Comparison of ENCODE assay signal across 15 cellular contexts in the genomic region with DNA sequence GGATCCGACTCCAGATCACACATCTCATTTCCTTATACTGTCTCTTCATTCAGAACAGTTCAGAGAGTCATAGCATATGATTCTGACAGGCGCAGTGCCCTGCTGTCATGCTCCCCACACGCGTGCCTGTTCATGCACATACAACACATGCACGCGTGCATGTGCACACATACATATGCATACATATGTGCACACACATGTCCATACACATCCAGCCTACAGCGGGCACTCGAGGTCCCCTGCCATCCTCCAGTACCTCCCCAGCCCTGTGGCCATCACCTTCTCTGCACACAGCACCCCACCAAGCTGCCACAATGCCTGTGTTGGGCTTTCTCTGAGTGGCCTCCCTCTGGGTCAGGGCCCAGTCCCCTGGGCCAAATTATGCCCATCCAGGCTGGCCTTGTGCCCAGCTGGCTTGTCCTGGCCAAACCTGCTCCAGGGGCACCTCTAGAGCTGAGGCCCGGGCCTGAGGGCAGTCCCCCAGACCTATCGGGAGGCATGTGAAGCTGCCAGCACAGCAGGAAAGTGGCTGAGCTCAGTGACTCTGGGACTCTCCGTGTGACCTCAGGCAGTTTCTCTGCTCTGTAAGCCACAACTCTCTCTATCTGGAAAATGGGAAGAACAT.
"Had no signal": no experiment of that assay in that cellular context is flagged by ENCODE, and none has a peak within 500 bp of the region (broad histone marks: within the 10 kb centered on the region; RNA-seq: fewer than 3 reads in every experiment).

No MANE protein-coding gene starts in this region.

- H3K27me3 Mint-ChIP-seq: activated CD4-positive, alpha-beta memory T cell treated with anti-CD3 and anti-CD28 coated beads, Interleukin-2, amount 10 ng/mL, durations not matched to agents 7 days and 5 days had no signal

- H3K27me3 ChIP-seq: foreskin keratinocyte, right atrium auricular region had no signal

- H3K27ac Mint-ChIP-seq: activated CD4-positive, alpha-beta memory T cell treated with anti-CD3 and anti-CD28 coated beads, Interleukin-2, amount 10 ng/mL, durations not matched to agents 7 days and 5 days; activated naive CD4-positive, alpha-beta T cell treated with anti-CD3 and anti-CD28 coated beads, Interleukin-2, amount 50 U/mL, for 72 hours; natural killer cell; T-helper 17 cell had no signal

- H3K4me3 ChIP-seq: right atrium auricular region, transverse colon had no signal

- H3K27ac ChIP-seq: foreskin keratinocyte, right atrium auricular region, transverse colon had no signal

- H3K4me1 Mint-ChIP-seq: activated CD4-positive, alpha-beta memory T cell treated with anti-CD3 and anti-CD28 coated beads, Interleukin-2, amount 10 ng/mL, durations not matched to agents 7 days and 5 days; natural killer cell had no signal

- H3K4me1 ChIP-seq: transverse colon had no signal

- H3K36me3 ChIP-seq: right atrium auricular region, transverse colon had no signal

- H3K4me3 Mint-ChIP-seq: activated CD4-positive, alpha-beta memory T cell treated with anti-CD3 and anti-CD28 coated beads, Interleukin-2, amount 10 ng/mL, durations not matched to agents 7 days and 5 days; activated T-cell treated with anti-CD3 and anti-CD28 coated beads, Interleukin-2, amount 50 U/mL, for 4 hours; natural killer cell; T-helper 17 cell had no signal

- DNase-seq: activated CD4-positive, alpha-beta memory T cell treated with anti-CD3 and anti-CD28 coated beads, Interleukin-2, amount 10 ng/mL, durations not matched to agents 7 days and 5 days; activated CD4-positive, alpha-beta T cell treated with anti-CD3 and anti-CD28 coated beads for 4 hours; activated effector memory CD4-positive, alpha-beta T cell treated with Interleukin-2 at 50 U/mL for 16 hours; activated T-cell treated with anti-CD3 and anti-CD28 coated beads, Interleukin-2, amount 50 U/mL, for 4 hours; caudate nucleus; foreskin keratinocyte; natural killer cell; occipital lobe; stimulated activated CD4-positive, alpha-beta T cell treated with anti-CD3 and anti-CD28 coated beads, Interleukin-4, amount 100 ng/mL, for 4 hours; stimulated activated CD8-positive, alpha-beta memory T cell treated with anti-CD3 and anti-CD28 coated beads, Interleukin-4, amount 100 ng/mL, for 48 hours; stimulated activated naive CD4-positive, alpha-beta T cell treated with Interleukin-2 at 50 U/mL for 16 hours; T-helper 17 cell; transverse colon had no signal

- ATAC-seq: activated naive CD4-positive, alpha-beta T cell treated with anti-CD3 and anti-CD28 coated beads, Interleukin-2, amount 50 U/mL, for 72 hours; activated T-cell treated with anti-CD3 and anti-CD28 coated beads, Interleukin-2, amount 50 U/mL, for 4 hours; foreskin keratinocyte; T-helper 17 cell had no signal
